ENCODE assay signal across 28 cellular contexts in the genomic region with DNA sequence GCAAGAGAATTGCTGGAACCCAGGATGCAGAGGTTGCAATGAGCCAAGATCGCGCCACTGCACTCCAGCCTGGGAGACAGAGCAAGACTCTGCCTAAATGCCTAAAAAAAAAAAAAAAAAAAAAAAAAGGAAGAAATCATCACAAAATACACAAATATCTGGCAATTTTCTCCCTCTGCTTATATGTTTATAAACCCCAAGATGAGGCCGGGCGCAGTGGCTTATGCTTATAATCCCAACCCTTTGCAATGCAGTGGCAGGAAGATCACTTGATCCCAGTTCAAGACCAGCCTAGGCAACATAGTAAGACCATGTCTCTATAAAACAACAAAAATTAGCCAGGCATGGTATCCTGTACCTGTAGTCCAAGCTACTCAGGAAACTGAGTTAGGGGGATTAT.
"Had no signal": no experiment of that assay in that cellular context is flagged by ENCODE, and none has a peak within 500 bp of the region (broad histone marks: within the 10 kb centered on the region; RNA-seq: fewer than 3 reads in every experiment).

No MANE protein-coding gene starts in this region.

- H3K9me3 ChIP-seq: ovary, psoas muscle, right lobe of liver, stomach, thoracic aorta, thyroid gland, tibial nerve, upper lobe of left lung, vagina had no signal

- H3K36me3 Mint-ChIP-seq: natural killer cell had no signal

- H3K4me1 Mint-ChIP-seq: naive thymus-derived CD4-positive, alpha-beta T cell; natural killer cell; nephron; neural progenitor cell; stimulated activated effector memory CD8-positive, alpha-beta T cell treated with anti-CD3 and anti-CD28 coated beads, Interleukin-12 subunit alpha, Interleukin-12 subunit beta, amount 100 ng/mL, for 72 hours; stimulated activated naive B cell treated with anti-CD40 and anti-IgM and Interleukin-4, amounts not matched to agents 10 μg/mL and 1 μg/mL and 100 μg/mL, for 72 hours had no signal

- H3K4me1 ChIP-seq: neural progenitor cell, parathyroid adenoma, psoas muscle, right lobe of liver, stomach, thyroid gland, tibial nerve, upper lobe of left lung, vagina had no signal

- H3K27me3 Mint-ChIP-seq: naive thymus-derived CD4-positive, alpha-beta T cell; progenitor cell of endocrine pancreas; stimulated activated naive B cell treated with anti-CD40 and anti-IgM and Interleukin-4, amounts not matched to agents 10 μg/mL and 1 μg/mL and 100 μg/mL, for 72 hours; stimulated activated naive CD8-positive, alpha-beta T cell treated with anti-CD3 and anti-CD28 coated beads, Interleukin-15, Interleukin-2, amounts not matched to agents 100 ng/mL and 50 ng/mL, for 24 hours had no signal

- H3K4me3 Mint-ChIP-seq: naive thymus-derived CD4-positive, alpha-beta T cell; natural killer cell; nephron; neural progenitor cell; stimulated activated effector memory CD8-positive, alpha-beta T cell treated with anti-CD3 and anti-CD28 coated beads, Interleukin-12 subunit alpha, Interleukin-12 subunit beta, amount 100 ng/mL, for 72 hours; stimulated activated naive B cell treated with anti-CD40 and anti-IgM and Interleukin-4, amounts not matched to agents 10 μg/mL and 1 μg/mL and 100 μg/mL, for 72 hours; stimulated activated naive CD8-positive, alpha-beta T cell treated with anti-CD3 and anti-CD28 coated beads, Interleukin-15, Interleukin-2, amounts not matched to agents 100 ng/mL and 50 ng/mL, for 24 hours had no signal

- ATAC-seq: naive thymus-derived CD4-positive, alpha-beta T cell; natural killer cell; psoas muscle; right cardiac atrium; right lobe of liver; stimulated activated effector memory CD8-positive, alpha-beta T cell treated with anti-CD3 and anti-CD28 coated beads, Interleukin-12 subunit alpha, Interleukin-12 subunit beta, amount 100 ng/mL, for 72 hours; stimulated activated naive B cell treated with anti-CD40 and anti-IgM and Interleukin-4, amounts not matched to agents 10 μg/mL and 1 μg/mL and 100 μg/mL, for 72 hours had no signal

- H3K4me3 ChIP-seq: neural progenitor cell, ovary, psoas muscle, right lobe of liver, stomach, thoracic aorta, thyroid gland, tibial nerve, upper lobe of left lung, vagina had no signal

- H3K36me3 ChIP-seq: ovary had no signal

- DNase-seq: naive thymus-derived CD4-positive, alpha-beta T cell; natural killer cell; occipital lobe; ovary; posterior cingulate gyrus; right cardiac atrium; right lobe of liver; small intestine; stimulated activated CD4-positive, alpha-beta T cell treated with anti-CD3 and anti-CD28 coated beads, Interleukin-15, amount 100 ng/mL, for 24 hours; stimulated activated CD4-positive, alpha-beta T cell treated with anti-CD3 and anti-CD28 coated beads, Interleukin-2, amount 100 ng/mL, for 24 hours; stimulated activated CD4-positive, alpha-beta T cell treated with anti-CD3 and anti-CD28 coated beads, Interleukin-2, amount 100 ng/mL, for 48 hours; stimulated activated CD4-positive, alpha-beta T cell treated with anti-CD3 and anti-CD28 coated beads, Interleukin-4, amount 100 ng/mL, for 24 hours; stimulated activated naive B cell treated with anti-CD40 and anti-IgM and Interleukin-4, amounts not matched to agents 10 μg/mL and 1 μg/mL and 100 μg/mL, for 72 hours; stimulated activated naive CD4-positive, alpha-beta T cell treated with Interleukin-2 at 50 U/mL for 16 hours; stomach; thyroid gland; trophoblast cell; upper lobe of left lung had no signal

- H3K27ac Mint-ChIP-seq: naive thymus-derived CD4-positive, alpha-beta T cell; natural killer cell; nephron; neural progenitor cell; progenitor cell of endocrine pancreas; stimulated activated effector memory CD8-positive, alpha-beta T cell treated with anti-CD3 and anti-CD28 coated beads, Interleukin-12 subunit alpha, Interleukin-12 subunit beta, amount 100 ng/mL, for 72 hours; stimulated activated naive B cell treated with anti-CD40 and anti-IgM and Interleukin-4, amounts not matched to agents 10 μg/mL and 1 μg/mL and 100 μg/mL, for 72 hours; stimulated activated naive CD8-positive, alpha-beta T cell treated with anti-CD3 and anti-CD28 coated beads, Interleukin-15, Interleukin-2, amounts not matched to agents 100 ng/mL and 50 ng/mL, for 24 hours had no signal

- H3K9me3 Mint-ChIP-seq: naive thymus-derived CD4-positive, alpha-beta T cell; natural killer cell; nephron; neural progenitor cell; stimulated activated effector memory CD8-positive, alpha-beta T cell treated with anti-CD3 and anti-CD28 coated beads, Interleukin-12 subunit alpha, Interleukin-12 subunit beta, amount 100 ng/mL, for 72 hours; stimulated activated naive B cell treated with anti-CD40 and anti-IgM and Interleukin-4, amounts not matched to agents 10 μg/mL and 1 μg/mL and 100 μg/mL, for 72 hours; stimulated activated naive CD8-positive, alpha-beta T cell treated with anti-CD3 and anti-CD28 coated beads, Interleukin-15, Interleukin-2, amounts not matched to agents 100 ng/mL and 50 ng/mL, for 24 hours had no signal
